Comparison of ENCODE assay signal across 22 cellular contexts in the genomic region with DNA sequence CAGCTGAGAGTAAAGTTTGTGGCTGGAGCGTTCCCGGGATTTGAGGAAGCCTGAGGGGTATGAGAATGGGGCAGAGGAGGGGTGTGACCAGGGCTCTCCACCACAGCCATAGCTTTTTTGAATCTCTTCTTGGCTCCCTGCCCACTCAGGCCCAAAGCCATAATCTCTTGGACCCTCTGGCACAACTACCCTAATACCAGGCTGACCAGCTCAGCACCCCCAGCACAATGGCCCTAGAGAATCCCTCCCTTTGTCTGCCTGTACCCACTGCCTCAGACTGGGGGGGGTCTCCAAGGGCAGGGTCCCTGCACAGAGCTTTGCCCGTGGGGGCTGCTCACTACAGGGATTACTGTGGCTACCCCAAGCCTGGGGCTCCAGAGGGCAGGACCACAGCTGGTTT. TPM values are rescaled to one million over a fixed set of nuclear protein-coding genes. Genes with fewer than 3 reads are reported as not detected.
DNase-seq lines count a peak whose midpoint lies in the region; ATAC-seq and TF ChIP-seq lines count a peak whose summit lies in the region.
"Had no signal": no experiment of that assay in that cellular context is flagged by ENCODE, and none has a peak within 500 bp of the region (broad histone marks: within the 10 kb centered on the region; RNA-seq: fewer than 3 reads in every experiment).

No MANE protein-coding gene starts in this region.

- H3K27me3 Mint-ChIP-seq in activated naive CD4-positive, alpha-beta T cell treated with anti-CD3 and anti-CD28 coated beads, Interleukin-2, amount 10 ng/mL, durations not matched to agents 7 days and 5 days, result no peaks in the 10 kb centered on the region
- H3K27me3 Mint-ChIP-seq in naive thymus-derived CD4-positive, alpha-beta T cell, result no peaks in the 10 kb centered on the region
- H3K27me3 Mint-ChIP-seq in stimulated activated naive CD8-positive, alpha-beta T cell treated with anti-CD3 and anti-CD28 coated beads, Interleukin-15, amount 100 ng/mL, for 72 hours, result no peaks in the 10 kb centered on the region

- no peak for TF ChIP-seq RAD21 in Ishikawa (IDR thresholded peaks at IDR 0.05; ENCODE audit: low read depth)

- POLR2A ChIA-PET in naive thymus-derived CD4-positive, alpha-beta T cell (lab: Charles Lee), result interaction anchor here (1.1 kb wide), 1 partner anchor 14 kb away, joined by 3 read pairs; no protein-coding TSS in a partner anchor

- H3K9me3 ChIP-seq in naive thymus-derived CD4-positive, alpha-beta T cell (ENCODE audit: control insufficient read depth in 2 of 3, low read length in 3 of 3), result no peaks in the 10 kb centered on the region
- no peaks in the 10 kb centered on the region for H3K9me3 ChIP-seq in testis
- H3K9me3 ChIP-seq: MG63, SJCRH30 had no signal

- TF ChIP-seq EP300 in Ishikawa (IDR thresholded peaks at IDR 0.05; ENCODE audit: borderline replicate concordance), result no peak

- no peak overlapping the region for H3K4me3 ChIP-seq in naive thymus-derived CD4-positive, alpha-beta T cell (ENCODE audit: low read length)
- no peak overlapping the region for H3K4me3 ChIP-seq in testis
- H3K4me3 ChIP-seq: MG63, PC-9, SJCRH30 had no signal

- no peak for TF ChIP-seq POLR2A in testis (IDR thresholded peaks at IDR 0.05)

- intact Hi-C loops in naive thymus-derived CD4-positive, alpha-beta T cell (cut with micrococcal nuclease), result no loop called here
- intact Hi-C loops in testis (cut with DNase I; ENCODE audit: low total_unique reads), result no loop called here

- no peak overlapping the region for H3K27ac Mint-ChIP-seq in activated naive CD4-positive, alpha-beta T cell treated with anti-CD3 and anti-CD28 coated beads, Interleukin-2, amount 10 ng/mL, durations not matched to agents 7 days and 5 days
- peak overlapping the region in 1 of 2 donors; percentile 68 for H3K27ac Mint-ChIP-seq in activated naive CD4-positive, alpha-beta T cell treated with anti-CD3 and anti-CD28 coated beads, Interleukin-2, amount 50 U/mL, for 72 hours
- peak overlapping the region in 5 of 9 donors; percentile 10 to 79 (median 50) for H3K27ac Mint-ChIP-seq in naive thymus-derived CD4-positive, alpha-beta T cell
- peak overlapping the region; percentile 66 to 69 for H3K27ac Mint-ChIP-seq in stimulated activated naive CD8-positive, alpha-beta T cell treated with anti-CD3 and anti-CD28 coated beads, Interleukin-15, amount 100 ng/mL, for 72 hours
- H3K27ac Mint-ChIP-seq: HFFc6 had no signal

- H3K27me3 ChIP-seq in naive thymus-derived CD4-positive, alpha-beta T cell (ENCODE audit: control insufficient read depth in 2 of 2, insufficient read depth in 2 of 2, low read length in 2 of 2), result no peaks in the 10 kb centered on the region
- no peaks in the 10 kb centered on the region for H3K27me3 ChIP-seq in testis
- H3K27me3 ChIP-seq: MG63, SJCRH30 had no signal

- CTCF ChIA-PET in activated naive CD4-positive, alpha-beta T cell treated with anti-CD3 and anti-CD28 coated beads, Interleukin-2, amount 10 ng/mL, durations not matched to agents 7 days and 5 days (lab: Charles Lee), result interaction anchor here (1.1 kb wide), 1 partner anchor 15 kb away, joined by 3 read pairs; no protein-coding TSS in a partner anchor
- CTCF ChIA-PET in naive thymus-derived CD4-positive, alpha-beta T cell (lab: Charles Lee), result interaction anchor here (0.9 kb wide), 1 partner anchor 28 kb away, joined by 3 read pairs; the partner anchor contains the start of gene CREB3L4

- peak; percentile 16 for DNase-seq in activated naive CD4-positive, alpha-beta T cell treated with anti-CD3 and anti-CD28 coated beads, Interleukin-2, amount 10 ng/mL, durations not matched to agents 7 days and 5 days
- no peak for DNase-seq in activated naive CD4-positive, alpha-beta T cell treated with anti-CD3 and anti-CD28 coated beads, Interleukin-2, amount 50 U/mL, for 72 hours (ENCODE audit: low spot score in 2 of 2)
- DNase-seq in naive thymus-derived CD4-positive, alpha-beta T cell, result no peak
- no peak for DNase-seq in stimulated activated naive CD8-positive, alpha-beta T cell treated with anti-CD3 and anti-CD28 coated beads, Interleukin-15, amount 100 ng/mL, for 72 hours
- DNase-seq in SIG-M5 treated with dmso at 0.1 percent for 504 hours (lab: John Stamatoyannopoulos, UW; ENCODE audit: unreplicated experiment) (no peak), testis (no peak)
- DNase-seq: DMS79, H7, HFFc6, Kasumi-1, MG63, NCI-H1092, NCI-H1436 treated with DMSO at 0.1 percent for 48 hours, NCI-H2029, NCI-H345, NCI-H524 treated with DMSO at 0.1 percent for 48 hours, PC-9 had no signal

- H3K9me3 Mint-ChIP-seq in activated naive CD4-positive, alpha-beta T cell treated with anti-CD3 and anti-CD28 coated beads, Interleukin-2, amount 10 ng/mL, durations not matched to agents 7 days and 5 days, result no peaks in the 10 kb centered on the region
- no peaks in the 10 kb centered on the region for H3K9me3 Mint-ChIP-seq in activated naive CD4-positive, alpha-beta T cell treated with anti-CD3 and anti-CD28 coated beads, Interleukin-2, amount 50 U/mL, for 72 hours
- peaks cover 0 to 2% (median 0%) of the 10 kb centered on the region in 11 donors for H3K9me3 Mint-ChIP-seq in naive thymus-derived CD4-positive, alpha-beta T cell
- no peaks in the 10 kb centered on the region for H3K9me3 Mint-ChIP-seq in stimulated activated naive CD8-positive, alpha-beta T cell treated with anti-CD3 and anti-CD28 coated beads, Interleukin-15, amount 100 ng/mL, for 72 hours
- H3K9me3 Mint-ChIP-seq: CD8-positive, alpha-beta memory T cell; HFFc6 had no signal

- WGBS in testis, 2 donors, result 74 to 89% methylated on average over 2 to 3 of the region's 3 CpGs

- no peak overlapping the region for H3K27ac ChIP-seq in naive thymus-derived CD4-positive, alpha-beta T cell (ENCODE audit: low read depth, low read length)
- H3K27ac ChIP-seq in testis, result no peak overlapping the region
- H3K27ac ChIP-seq: HL-60, PC-9, SJCRH30 had no signal

- H3K4me3 Mint-ChIP-seq in activated naive CD4-positive, alpha-beta T cell treated with anti-CD3 and anti-CD28 coated beads, Interleukin-2, amount 10 ng/mL, durations not matched to agents 7 days and 5 days, result no peak overlapping the region
- peak overlapping the region in 1 of 10 donors; percentile 12 for H3K4me3 Mint-ChIP-seq in naive thymus-derived CD4-positive, alpha-beta T cell
- H3K4me3 Mint-ChIP-seq in stimulated activated naive CD8-positive, alpha-beta T cell treated with anti-CD3 and anti-CD28 coated beads, Interleukin-15, amount 100 ng/mL, for 72 hours, result no peak overlapping the region
- H3K4me3 Mint-ChIP-seq: CD8-positive, alpha-beta memory T cell; HFFc6 had no signal

- peaks cover 78% of the 10 kb centered on the region for H3K36me3 Mint-ChIP-seq in activated naive CD4-positive, alpha-beta T cell treated with anti-CD3 and anti-CD28 coated beads, Interleukin-2, amount 10 ng/mL, durations not matched to agents 7 days and 5 days
- H3K36me3 Mint-ChIP-seq in activated naive CD4-positive, alpha-beta T cell treated with anti-CD3 and anti-CD28 coated beads, Interleukin-2, amount 50 U/mL, for 72 hours, result peaks cover 0 to 7% of the 10 kb centered on the region in 2 donors
- peaks cover 9 to 57% (median 27%) of the 10 kb centered on the region in 5 donors for H3K36me3 Mint-ChIP-seq in naive thymus-derived CD4-positive, alpha-beta T cell

- ATAC-seq in activated naive CD4-positive, alpha-beta T cell treated with anti-CD3 and anti-CD28 coated beads, Interleukin-2, amount 50 U/mL, for 72 hours, result no peak
- no peak for ATAC-seq in naive thymus-derived CD4-positive, alpha-beta T cell
- no peak for ATAC-seq in stimulated activated naive CD8-positive, alpha-beta T cell treated with anti-CD3 and anti-CD28 coated beads, Interleukin-15, amount 100 ng/mL, for 72 hours
- no peak for ATAC-seq in HG03342 (IDR thresholded peaks at IDR 0.05; ENCODE audit: unreplicated experiment)

- peaks cover 24 to 91% (median 37%) of the 10 kb centered on the region in 3 experiments for H3K36me3 ChIP-seq in naive thymus-derived CD4-positive, alpha-beta T cell (ENCODE audit: control insufficient read depth in 2 of 3, insufficient read depth in 3 of 3, low read length in 3 of 3)
- H3K36me3 ChIP-seq in testis (ENCODE audit: low read depth, missing control alignments), result no peaks in the 10 kb centered on the region

- peaks cover 28% of the 10 kb centered on the region for H3K4me1 Mint-ChIP-seq in activated naive CD4-positive, alpha-beta T cell treated with anti-CD3 and anti-CD28 coated beads, Interleukin-2, amount 10 ng/mL, durations not matched to agents 7 days and 5 days
- peaks cover 11 to 39% (median 31%) of the 10 kb centered on the region in 7 donors for H3K4me1 Mint-ChIP-seq in naive thymus-derived CD4-positive, alpha-beta T cell
- peaks cover 54% of the 10 kb centered on the region for H3K4me1 Mint-ChIP-seq in stimulated activated naive CD8-positive, alpha-beta T cell treated with anti-CD3 and anti-CD28 coated beads, Interleukin-15, amount 100 ng/mL, for 72 hours

- peaks cover 15% of the 10 kb centered on the region in 2 donors for H3K4me1 ChIP-seq in naive thymus-derived CD4-positive, alpha-beta T cell (ENCODE audit: control insufficient read depth in 2 of 2, insufficient read depth in 2 of 2, low read length in 2 of 2)
- no peaks in the 10 kb centered on the region for H3K4me1 ChIP-seq in testis
- H3K4me1 ChIP-seq: SJCRH30 had no signal

- no peak for TF ChIP-seq CTCF in testis (IDR thresholded peaks at IDR 0.05)

RNA-seq across cellular contexts. Expression of gene DENND4B, which starts 7.5 kb away (rescaled TPM):
- total RNA-seq in activated naive CD4-positive, alpha-beta T cell treated with anti-CD3 and anti-CD28 coated beads, Interleukin-2, amount 50 U/mL, for 72 hours, result 100 to 1,000 TPM; 131 to 132 TPM
- total RNA-seq in naive thymus-derived CD4-positive, alpha-beta T cell, result 100 to 1,000 TPM; 148 to 223 (median 197) TPM
- polyA plus RNA-seq in naive thymus-derived CD4-positive, alpha-beta T cell, result 10 to 100 TPM; 12.5 to 27.0 TPM
- 10 to 100 TPM; 54.5 to 59.0 TPM for total RNA-seq in testis
- polyA plus RNA-seq in testis (ENCODE audit: insufficient read depth, low read depth, low replicate concordance), result 25.4 TPM

RNA-seq across cellular contexts. Expression of gene GATAD2B, which starts 16.2 kb away (rescaled TPM):
- total RNA-seq in activated naive CD4-positive, alpha-beta T cell treated with anti-CD3 and anti-CD28 coated beads, Interleukin-2, amount 50 U/mL, for 72 hours, result 100 to 1,000 TPM in 1 of 2 donors, 10 to 100 TPM in 1; 58.7 to 102 TPM
- total RNA-seq in naive thymus-derived CD4-positive, alpha-beta T cell, result 100 to 1,000 TPM in 1 of 5 experiments, 10 to 100 TPM in 4; 67.3 to 102 (median 75.5) TPM
- polyA plus RNA-seq in naive thymus-derived CD4-positive, alpha-beta T cell, result 1 to 10 TPM; 4.8 to 5.3 TPM
- total RNA-seq in testis, result 10 to 100 TPM; 32.1 to 37.4 TPM
- polyA plus RNA-seq in testis (ENCODE audit: insufficient read depth, low read depth, low replicate concordance), result 26.5 TPM

RNA-seq across cellular contexts. Expression of gene CRTC2, which starts 19.4 kb away (rescaled TPM):
- 100 to 1,000 TPM in 1 of 2 donors, 10 to 100 TPM in 1; 67.6 to 174 TPM for total RNA-seq in activated naive CD4-positive, alpha-beta T cell treated with anti-CD3 and anti-CD28 coated beads, Interleukin-2, amount 50 U/mL, for 72 hours
- total RNA-seq in naive thymus-derived CD4-positive, alpha-beta T cell, result 100 to 1,000 TPM in 4 of 5 experiments, 10 to 100 TPM in 1; 86.1 to 157 (median 119) TPM
- polyA plus RNA-seq in naive thymus-derived CD4-positive, alpha-beta T cell, result 10 to 100 TPM; 25.2 to 44.8 TPM
- 10 to 100 TPM; 32.0 to 49.7 TPM for total RNA-seq in testis
- polyA plus RNA-seq in testis (ENCODE audit: insufficient read depth, low read depth, low replicate concordance), result 49.1 TPM

RNA-seq across cellular contexts. Expression of gene SLC39A1, which starts 24.3 kb away (rescaled TPM):
- total RNA-seq in activated naive CD4-positive, alpha-beta T cell treated with anti-CD3 and anti-CD28 coated beads, Interleukin-2, amount 50 U/mL, for 72 hours, result 10 to 100 TPM; 54.9 to 96.6 TPM
- 10 to 100 TPM; 14.4 to 53.2 (median 18.7) TPM for total RNA-seq in naive thymus-derived CD4-positive, alpha-beta T cell
- 10 to 100 TPM; 27.8 to 37.4 TPM for polyA plus RNA-seq in naive thymus-derived CD4-positive, alpha-beta T cell
- 10 to 100 TPM; 46.5 to 62.5 TPM for total RNA-seq in testis
- 54.5 TPM for polyA plus RNA-seq in testis (ENCODE audit: insufficient read depth, low read depth, low replicate concordance)

RNA-seq across cellular contexts. Expression of gene CREB3L4, which starts 28.7 kb away (rescaled TPM):
- 10 to 100 TPM in 1 of 2 donors, 1 to 10 TPM in 1; 8.9 to 12.0 TPM for total RNA-seq in activated naive CD4-positive, alpha-beta T cell treated with anti-CD3 and anti-CD28 coated beads, Interleukin-2, amount 50 U/mL, for 72 hours
- 1 to 10 TPM; 4.6 to 8.4 (median 7.0) TPM for total RNA-seq in naive thymus-derived CD4-positive, alpha-beta T cell
- 1 to 10 TPM; 6.2 to 7.7 TPM for polyA plus RNA-seq in naive thymus-derived CD4-positive, alpha-beta T cell
- 10 to 100 TPM; 22.2 to 24.6 TPM for total RNA-seq in testis
- polyA plus RNA-seq in testis (ENCODE audit: insufficient read depth, low read depth, low replicate concordance), result 15.6 TPM
